Comparison of ENCODE assay signal across 14 cellular contexts in the genomic region with DNA sequence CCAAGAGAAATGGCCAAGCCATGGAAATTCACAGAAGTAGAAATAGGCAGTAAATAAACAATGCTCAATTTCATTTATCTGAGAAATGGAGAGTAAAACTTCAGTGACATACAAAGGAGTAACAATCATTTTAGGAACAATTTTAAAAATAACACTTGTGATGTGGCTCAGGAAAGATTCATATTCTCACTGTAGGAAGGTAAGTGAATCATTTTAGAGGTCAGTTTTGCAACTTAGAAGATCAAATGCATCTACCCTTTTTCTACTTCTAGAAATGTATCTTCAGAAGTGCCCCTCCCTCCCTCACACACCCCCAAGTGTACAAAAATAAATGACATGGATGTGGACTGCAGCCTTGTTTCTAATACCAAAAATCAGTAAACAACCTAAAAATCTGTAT.
DNase-seq lines count a peak whose midpoint lies in the region; ATAC-seq and TF ChIP-seq lines count a peak whose summit lies in the region.
"Had no signal": no experiment of that assay in that cellular context is flagged by ENCODE, and none has a peak within 500 bp of the region (broad histone marks: within the 10 kb centered on the region; RNA-seq: fewer than 3 reads in every experiment).

No MANE protein-coding gene starts in this region.

- POLR2A ChIA-PET in activated CD4-positive, alpha-beta T cell treated with anti-CD3 and anti-CD28 coated beads for 36 hours (lab: Charles Lee): no interaction called here
- POLR2A ChIA-PET in activated CD4-positive, alpha-beta T cell treated with anti-CD3 and anti-CD28 coated beads, Interleukin-2, amount 10 ng/mL, durations not matched to agents 7 days and 5 days (lab: Charles Lee): no interaction called here

- DNase-seq in activated CD4-positive, alpha-beta T cell treated with anti-CD3 and anti-CD28 coated beads for 36 hours: no peak
- DNase-seq in activated CD4-positive, alpha-beta T cell treated with anti-CD3 and anti-CD28 coated beads, Interleukin-2, amount 10 ng/mL, durations not matched to agents 7 days and 5 days: no peak
- DNase-seq in left ventricle myocardium inferior: no peak
- no peak for DNase-seq in Right ventricle myocardium inferior (ENCODE audit: missing footprints)
- DNase-seq in activated T-helper 1 cell treated with anti-CD3 and anti-CD28 coated beads, Interleukin-12 subunit alpha, Interleukin-12 subunit beta, Interleukin-2, Interleukin-4 antibody, amounts not matched to agents 30 ng/mL and 10 ng/mL and 1 ng/mL, durations not matched to agents 14 hours and 24 hours and 36 hours (ENCODE audit: low spot score): no peak
- no peak for DNase-seq in H7
- no peak for DNase-seq in NCI-H510A treated with DMSO at 0.1 percent for 48 hours (lab: John Stamatoyannopoulos, UW)
- DNase-seq: AML-193, DMS53, GF-D8, HCEC 1CT, HFFc6 had no signal

- CTCF ChIA-PET in activated CD4-positive, alpha-beta T cell treated with anti-CD3 and anti-CD28 coated beads for 36 hours (lab: Charles Lee): interaction anchor here (0.6 kb wide), 1 partner anchor 257 kb away, joined by 3 read pairs; no protein-coding TSS in a partner anchor
- CTCF ChIA-PET in activated CD4-positive, alpha-beta T cell treated with anti-CD3 and anti-CD28 coated beads, Interleukin-2, amount 10 ng/mL, durations not matched to agents 7 days and 5 days (lab: Charles Lee): interaction anchor here (0.6 to 1.9 kb wide), 3 partner anchors 10 to 1695 kb away, joined by 4 to 10 read pairs (median 5); no protein-coding TSS in a partner anchor

- H3K36me3 ChIP-seq in left ventricle myocardium inferior (peaks cover 8% of the 10 kb centered on the region), H7 (replicated peaks; ENCODE audit: control insufficient read depth, insufficient read depth, low read length) (no peaks in the 10 kb centered on the region)

- H3K27ac ChIP-seq in left ventricle myocardium inferior (replicated peaks): peak overlapping the region; percentile 78
- H3K27ac ChIP-seq: 22Rv1, BLaER1 had no signal

- intact Hi-C loops in activated CD4-positive, alpha-beta T cell treated with anti-CD3 and anti-CD28 coated beads for 36 hours (cut with DNase I, micrococcal nuclease): loop anchor here in 1 of 2 experiments (10.0 kb wide), 1 partner anchor 207 kb away; no protein-coding TSS in a partner anchor
- intact Hi-C loops in left ventricle myocardium inferior (cut with micrococcal nuclease): no loop called here
- intact Hi-C loops in Right ventricle myocardium inferior (cut with DNase I): no loop called here
- intact Hi-C loops in activated T-helper 1 cell treated with anti-CD3 and anti-CD28 coated beads, Interleukin-12 subunit alpha, Interleukin-12 subunit beta, Interleukin-2, Interleukin-4 antibody, amounts not matched to agents 30 ng/mL and 10 ng/mL and 1 ng/mL, durations not matched to agents 14 hours and 24 hours and 36 hours (cut with micrococcal nuclease): no loop called here

- TF ChIP-seq CTCF in left ventricle myocardium inferior (IDR thresholded peaks at IDR 0.05; ENCODE audit: borderline replicate concordance): no peak

- H3K4me1 ChIP-seq in left ventricle myocardium inferior: peaks cover 32% of the 10 kb centered on the region

- peak; percentile 42 for ATAC-seq in activated CD4-positive, alpha-beta T cell treated with anti-CD3 and anti-CD28 coated beads for 36 hours
- no peak for ATAC-seq in Right ventricle myocardium inferior

- no peaks in the 10 kb centered on the region for H3K36me3 Mint-ChIP-seq in activated CD4-positive, alpha-beta T cell treated with anti-CD3 and anti-CD28 coated beads for 36 hours (ENCODE audit: low read depth)
- H3K36me3 Mint-ChIP-seq in activated CD4-positive, alpha-beta T cell treated with anti-CD3 and anti-CD28 coated beads, Interleukin-2, amount 10 ng/mL, durations not matched to agents 7 days and 5 days (ENCODE audit: low read depth): peaks cover 10% of the 10 kb centered on the region
- peaks cover 23% of the 10 kb centered on the region for H3K36me3 Mint-ChIP-seq in activated T-helper 1 cell treated with anti-CD3 and anti-CD28 coated beads, Interleukin-12 subunit alpha, Interleukin-12 subunit beta, Interleukin-2, Interleukin-4 antibody, amounts not matched to agents 30 ng/mL and 10 ng/mL and 1 ng/mL, durations not matched to agents 14 hours and 24 hours and 36 hours (ENCODE audit: low read depth)

- H3K4me3 ChIP-seq in left ventricle myocardium inferior (no peak overlapping the region), H7 (ENCODE audit: insufficient read depth, low read depth, low read length) (no peak overlapping the region)
- H3K4me3 ChIP-seq: BLaER1 had no signal

- no peaks in the 10 kb centered on the region for H3K27me3 ChIP-seq in left ventricle myocardium inferior (ENCODE audit: low read depth)
- H3K27me3 ChIP-seq in H7 (ENCODE audit: control insufficient read depth, insufficient read depth, low read length): no peaks in the 10 kb centered on the region
- H3K27me3 ChIP-seq: BLaER1 had no signal

- no peaks in the 10 kb centered on the region for H3K9me3 Mint-ChIP-seq in activated CD4-positive, alpha-beta T cell treated with anti-CD3 and anti-CD28 coated beads for 36 hours (ENCODE audit: low read depth)
- H3K9me3 Mint-ChIP-seq in activated CD4-positive, alpha-beta T cell treated with anti-CD3 and anti-CD28 coated beads, Interleukin-2, amount 10 ng/mL, durations not matched to agents 7 days and 5 days: peaks cover 9% of the 10 kb centered on the region
- no peaks in the 10 kb centered on the region for H3K9me3 Mint-ChIP-seq in activated T-helper 1 cell treated with anti-CD3 and anti-CD28 coated beads, Interleukin-12 subunit alpha, Interleukin-12 subunit beta, Interleukin-2, Interleukin-4 antibody, amounts not matched to agents 30 ng/mL and 10 ng/mL and 1 ng/mL, durations not matched to agents 14 hours and 24 hours and 36 hours
- H3K9me3 Mint-ChIP-seq: HFFc6 had no signal

- no peaks in the 10 kb centered on the region for H3K4me1 Mint-ChIP-seq in activated CD4-positive, alpha-beta T cell treated with anti-CD3 and anti-CD28 coated beads for 36 hours
- peaks cover 35% of the 10 kb centered on the region for H3K4me1 Mint-ChIP-seq in activated CD4-positive, alpha-beta T cell treated with anti-CD3 and anti-CD28 coated beads, Interleukin-2, amount 10 ng/mL, durations not matched to agents 7 days and 5 days
- H3K4me1 Mint-ChIP-seq in activated T-helper 1 cell treated with anti-CD3 and anti-CD28 coated beads, Interleukin-12 subunit alpha, Interleukin-12 subunit beta, Interleukin-2, Interleukin-4 antibody, amounts not matched to agents 30 ng/mL and 10 ng/mL and 1 ng/mL, durations not matched to agents 14 hours and 24 hours and 36 hours (ENCODE audit: low read depth): peaks cover 42% of the 10 kb centered on the region

- H3K9me3 ChIP-seq in left ventricle myocardium inferior (replicated peaks): no peaks in the 10 kb centered on the region
- H3K9me3 ChIP-seq: BLaER1 had no signal

- H3K4me3 Mint-ChIP-seq in activated CD4-positive, alpha-beta T cell treated with anti-CD3 and anti-CD28 coated beads for 36 hours: no peak overlapping the region
- H3K4me3 Mint-ChIP-seq in activated CD4-positive, alpha-beta T cell treated with anti-CD3 and anti-CD28 coated beads, Interleukin-2, amount 10 ng/mL, durations not matched to agents 7 days and 5 days: no peak overlapping the region
- H3K4me3 Mint-ChIP-seq in activated T-helper 1 cell treated with anti-CD3 and anti-CD28 coated beads, Interleukin-12 subunit alpha, Interleukin-12 subunit beta, Interleukin-2, Interleukin-4 antibody, amounts not matched to agents 30 ng/mL and 10 ng/mL and 1 ng/mL, durations not matched to agents 14 hours and 24 hours and 36 hours: no peak overlapping the region
- H3K4me3 Mint-ChIP-seq: HFFc6 had no signal

- no peak overlapping the region for H3K27ac Mint-ChIP-seq in activated CD4-positive, alpha-beta T cell treated with anti-CD3 and anti-CD28 coated beads for 36 hours
- no peak overlapping the region for H3K27ac Mint-ChIP-seq in activated CD4-positive, alpha-beta T cell treated with anti-CD3 and anti-CD28 coated beads, Interleukin-2, amount 10 ng/mL, durations not matched to agents 7 days and 5 days
- peak overlapping the region; percentile 11 for H3K27ac Mint-ChIP-seq in activated T-helper 1 cell treated with anti-CD3 and anti-CD28 coated beads, Interleukin-12 subunit alpha, Interleukin-12 subunit beta, Interleukin-2, Interleukin-4 antibody, amounts not matched to agents 30 ng/mL and 10 ng/mL and 1 ng/mL, durations not matched to agents 14 hours and 24 hours and 36 hours
- H3K27ac Mint-ChIP-seq: HFFc6 had no signal

- no peaks in the 10 kb centered on the region for H3K27me3 Mint-ChIP-seq in activated CD4-positive, alpha-beta T cell treated with anti-CD3 and anti-CD28 coated beads for 36 hours
- H3K27me3 Mint-ChIP-seq in activated CD4-positive, alpha-beta T cell treated with anti-CD3 and anti-CD28 coated beads, Interleukin-2, amount 10 ng/mL, durations not matched to agents 7 days and 5 days: peaks cover under 1% of the 10 kb centered on the region
- no peaks in the 10 kb centered on the region for H3K27me3 Mint-ChIP-seq in activated T-helper 1 cell treated with anti-CD3 and anti-CD28 coated beads, Interleukin-12 subunit alpha, Interleukin-12 subunit beta, Interleukin-2, Interleukin-4 antibody, amounts not matched to agents 30 ng/mL and 10 ng/mL and 1 ng/mL, durations not matched to agents 14 hours and 24 hours and 36 hours (ENCODE audit: insufficient read depth)
